Comparison of ENCODE assay signal across 8 cellular contexts in the genomic region with DNA sequence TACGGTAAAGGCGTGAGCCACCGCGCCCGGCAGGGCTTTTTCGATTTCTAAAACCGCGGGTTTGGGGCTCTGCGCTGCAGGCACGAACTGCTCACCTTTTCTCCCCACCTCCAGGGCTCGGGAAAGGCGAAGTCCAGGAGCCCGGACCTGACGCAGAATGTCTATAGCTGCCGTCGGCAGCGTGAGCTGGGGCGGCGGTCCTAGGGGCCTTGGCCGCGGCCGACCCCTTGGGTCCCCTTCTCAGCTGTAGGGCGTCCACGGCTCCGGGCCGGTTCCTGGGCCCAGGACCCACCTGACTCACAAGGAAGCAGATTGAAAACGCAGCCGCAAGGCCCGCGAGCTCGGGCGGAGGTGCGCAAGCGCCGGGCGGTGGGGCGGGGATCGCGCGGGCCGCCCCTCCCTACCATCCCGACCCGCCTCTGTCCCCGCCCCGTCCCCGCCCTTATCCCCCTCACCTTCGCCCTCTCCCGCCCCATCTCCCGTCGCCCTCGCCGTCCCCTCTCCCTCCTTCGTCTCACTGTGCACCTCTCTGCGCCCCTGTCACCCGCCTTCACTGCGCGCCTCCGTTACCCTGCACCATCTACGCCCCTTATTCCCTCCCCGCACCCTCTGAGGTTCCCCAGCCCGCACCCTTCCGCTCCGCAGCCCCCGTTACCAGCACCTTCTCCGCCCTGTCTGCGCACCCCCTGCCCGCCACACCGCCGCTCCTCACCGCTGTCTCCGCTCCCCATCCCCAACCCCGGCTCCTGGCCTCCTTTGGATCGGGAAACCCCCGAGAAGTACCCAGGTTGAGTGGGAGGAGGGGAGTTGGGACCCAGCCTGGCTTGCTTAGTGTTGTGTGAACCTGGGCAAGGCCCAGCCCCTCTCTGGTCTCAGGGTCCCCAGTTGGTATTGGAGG. TPM values are rescaled to one million over a fixed set of nuclear protein-coding genes. Genes with fewer than 3 reads are reported as not detected.
A peak's percentile ranks its signal among the peaks of the same experiment; 100 is the strongest.
DNase-seq lines count a peak whose midpoint lies in the region; TF ChIP-seq lines count a peak whose summit lies in the region.

A gene with protein sequence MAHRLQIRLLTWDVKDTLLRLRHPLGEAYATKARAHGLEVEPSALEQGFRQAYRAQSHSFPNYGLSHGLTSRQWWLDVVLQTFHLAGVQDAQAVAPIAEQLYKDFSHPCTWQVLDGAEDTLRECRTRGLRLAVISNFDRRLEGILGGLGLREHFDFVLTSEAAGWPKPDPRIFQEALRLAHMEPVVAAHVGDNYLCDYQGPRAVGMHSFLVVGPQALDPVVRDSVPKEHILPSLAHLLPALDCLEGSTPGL (minus strand): TSS at position 353 of the 898 bp plus-strand sequence. CDS start 2,632 bp downstream, outside the sequence.

- no peaks in the 10 kb centered on the region for H3F3A ChIP-seq in DOHH2 (ENCODE audit: control insufficient read depth, insufficient read depth)
- no peaks in the 10 kb centered on the region for H3F3A ChIP-seq in GM23248 (ENCODE audit: insufficient read depth)

- peak within 1 kb of the TSS; percentile 76 for H3K27ac Mint-ChIP-seq in activated naive CD4-positive, alpha-beta T cell treated with anti-CD3 and anti-CD28 coated beads, Interleukin-2, amount 10 ng/mL, durations not matched to agents 7 days and 5 days

- peak within 1 kb of the TSS; percentile 73 for H3K4me3 Mint-ChIP-seq in activated naive CD4-positive, alpha-beta T cell treated with anti-CD3 and anti-CD28 coated beads, Interleukin-2, amount 10 ng/mL, durations not matched to agents 7 days and 5 days

- no peak for TF ChIP-seq POLR2A in suprapubic skin (IDR thresholded peaks at IDR 0.05)

- H3K4me1 Mint-ChIP-seq in activated naive CD4-positive, alpha-beta T cell treated with anti-CD3 and anti-CD28 coated beads, Interleukin-2, amount 10 ng/mL, durations not matched to agents 7 days and 5 days, result peaks cover 10% of the 10 kb centered on the region

- H3K27ac ChIP-seq in DOHH2 (ENCODE audit: low read depth, low read length) (peak within 1 kb of the TSS; percentile 38), GM23248 (no peak within 1 kb of the TSS), suprapubic skin (peak within 1 kb of the TSS; percentile 89)

- TF ChIP-seq CTCF in DOHH2 (IDR thresholded peaks at IDR 0.05; ENCODE audit: low read depth, low read length, poor library complexity, severe bottlenecking) (no peak), suprapubic skin (IDR thresholded peaks at IDR 0.05) (no peak)

- WGBS in GM23248 (ENCODE audit: low coverage in 1 of 2, low lambda C conversion rate in 2 of 2, missing lambda C conversion rate in 2 of 2), 2 experiments, result 3 to 4% methylated on average over 27 to 59 of the region's 74 CpGs
- 3% methylated on average over 57 of the region's 74 CpGs for WGBS in suprapubic skin

- H4K20me1 ChIP-seq in DOHH2 (ENCODE audit: control insufficient read depth, insufficient read depth, low read depth, low read length), result no peaks in the 10 kb centered on the region
- H4K20me1 ChIP-seq in GM23248 (ENCODE audit: insufficient read depth), result no peaks in the 10 kb centered on the region

- peak within 1 kb of the TSS; percentile 77 for H3K9ac ChIP-seq in GM23248

- peaks cover 29% of the 10 kb centered on the region for H3K36me3 ChIP-seq in DOHH2 (ENCODE audit: control insufficient read depth, low read length)
- H3K36me3 ChIP-seq in GM23248 (ENCODE audit: low read depth), result no peaks in the 10 kb centered on the region
- H3K36me3 ChIP-seq in suprapubic skin, result peaks cover 24% of the 10 kb centered on the region

- H3K9me3 ChIP-seq in DOHH2 (ENCODE audit: control insufficient read depth, insufficient read depth, low read length) (no peaks in the 10 kb centered on the region), GM23248 (ENCODE audit: low read depth) (no peaks in the 10 kb centered on the region), suprapubic skin (no peaks in the 10 kb centered on the region)

- H3K4me2 ChIP-seq in DOHH2 (ENCODE audit: low read length) (peak within 1 kb of the TSS; percentile 97), GM23248 (ENCODE audit: unreplicated experiment) (peak within 1 kb of the TSS; percentile 50)

- TF ChIP-seq EP300 in suprapubic skin (IDR thresholded peaks at IDR 0.05), result no peak

- DNase-seq in GM23248 (peak; percentile 85), LHCN-M2 (ENCODE audit: low read depth) (peak; percentile 53), SK-MEL-5 (ENCODE audit: low read depth, low spot score) (peak; percentile 87), germinal center (ENCODE audit: low spot score) (peak; percentile 96), occipital lobe (lab: John Stamatoyannopoulos, UW) (peak; percentile 77), suprapubic skin (ENCODE audit: low spot score in 2 of 2) (peak; percentile 89 to 90)
- peak; percentile 86 for DNase-seq in activated naive CD4-positive, alpha-beta T cell treated with anti-CD3 and anti-CD28 coated beads, Interleukin-2, amount 10 ng/mL, durations not matched to agents 7 days and 5 days

- H3K4me3 ChIP-seq in DOHH2 (ENCODE audit: low read length) (peak within 1 kb of the TSS; percentile 100), GM23248 (peak within 1 kb of the TSS; percentile 85), suprapubic skin (peak within 1 kb of the TSS; percentile 90)

- H3K9me3 Mint-ChIP-seq in activated naive CD4-positive, alpha-beta T cell treated with anti-CD3 and anti-CD28 coated beads, Interleukin-2, amount 10 ng/mL, durations not matched to agents 7 days and 5 days, result no peaks in the 10 kb centered on the region

- peaks cover 15% of the 10 kb centered on the region for H3K79me2 ChIP-seq in DOHH2 (ENCODE audit: control insufficient read depth, low read length)
- H3K79me2 ChIP-seq in GM23248 (ENCODE audit: insufficient read depth), result no peaks in the 10 kb centered on the region

- CTCF ChIA-PET in activated naive CD4-positive, alpha-beta T cell treated with anti-CD3 and anti-CD28 coated beads, Interleukin-2, amount 10 ng/mL, durations not matched to agents 7 days and 5 days (lab: Charles Lee), result interaction anchor here (0.9 kb wide), 1 partner anchor 23 kb away, joined by 3 read pairs; no protein-coding TSS in a partner anchor

- in situ Hi-C loops in GM23248 (cut with MboI), result no loop called here
- in situ Hi-C loops in SK-MEL-5 (cut with HindIII; ENCODE audit: low pct_unique_long_range_greater_than_20kb, low sequenced_read_pairs), result no loop called here

- peak within 1 kb of the TSS; percentile 94 for H2AFZ ChIP-seq in GM23248

- H3K27me3 ChIP-seq in DOHH2 (ENCODE audit: control insufficient read depth, low read length) (no peaks in the 10 kb centered on the region), GM23248 (replicated peaks; ENCODE audit: insufficient read depth) (no peaks in the 10 kb centered on the region), suprapubic skin (no peaks in the 10 kb centered on the region)

- peaks cover 4% of the 10 kb centered on the region for H3K36me3 Mint-ChIP-seq in activated naive CD4-positive, alpha-beta T cell treated with anti-CD3 and anti-CD28 coated beads, Interleukin-2, amount 10 ng/mL, durations not matched to agents 7 days and 5 days

- H3K27me3 Mint-ChIP-seq in activated naive CD4-positive, alpha-beta T cell treated with anti-CD3 and anti-CD28 coated beads, Interleukin-2, amount 10 ng/mL, durations not matched to agents 7 days and 5 days, result peaks cover 9% of the 10 kb centered on the region

- H3K9me2 ChIP-seq in DOHH2 (replicated peaks; ENCODE audit: control insufficient read depth, low read length) (no peaks in the 10 kb centered on the region), GM23248 (ENCODE audit: insufficient read depth) (no peaks in the 10 kb centered on the region)

- peaks cover 17% of the 10 kb centered on the region for H3K4me1 ChIP-seq in DOHH2 (ENCODE audit: control insufficient read depth, low read length)
- H3K4me1 ChIP-seq in GM23248 (ENCODE audit: insufficient read depth), result no peaks in the 10 kb centered on the region
- peaks cover 34% of the 10 kb centered on the region for H3K4me1 ChIP-seq in suprapubic skin

RNA-seq across cellular contexts. Expression of the gene that starts here (rescaled TPM):
- total RNA-seq in GM23248 (2014; rRNA removed; shearing (Covaris generic)), result 5.3 and 13.2 TPM in 2 replicates
- polyA plus RNA-seq in GM23248 (2016; fragmentation: Nextera tagmentation; extraction: Ambion mirVana), result 7.7 and 8.3 TPM in 2 replicates
- 11.8 and 13.1 TPM in 2 replicates for total RNA-seq in LHCN-M2 (2014; rRNA removed)
- 6.4 TPM for polyA plus RNA-seq in LHCN-M2 (2012)
- total RNA-seq in SK-MEL-5 (2014; rRNA removed; shearing (Covaris generic)), result 31.1 and 33.8 TPM in 2 replicates
- polyA plus RNA-seq in SK-MEL-5 (2015; cell fraction: cytosol; rRNA removed), result 44.9 and 49.6 TPM in 2 replicates
- 66.8 and 81.7 TPM in 2 replicates for polyA plus RNA-seq in SK-MEL-5 (2015; cell fraction: nucleus; rRNA removed)
- 5.6 TPM for total RNA-seq in occipital lobe
- 10 to 100 TPM; 24.9 to 69.0 (median 58.6) TPM for total RNA-seq in suprapubic skin
